In the genomic region with DNA sequence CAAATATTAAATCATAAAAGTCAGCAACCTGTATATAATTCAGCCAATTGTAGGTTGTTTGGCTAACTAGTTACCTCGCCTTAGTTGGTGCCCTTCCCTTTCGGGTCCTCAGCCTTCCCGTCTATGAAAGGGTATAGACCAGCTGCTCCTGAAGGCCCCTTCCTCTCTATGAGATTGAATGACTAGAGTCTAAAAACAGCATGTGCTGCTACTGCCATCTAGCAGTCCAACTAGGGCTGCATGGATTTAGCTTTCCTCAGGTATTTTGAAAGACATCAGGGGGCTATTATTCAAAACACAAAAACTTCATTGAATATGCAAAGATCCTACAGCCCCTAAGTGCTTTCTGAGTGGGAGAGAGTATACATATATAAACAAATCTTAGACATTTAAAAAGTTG, we compare ENCODE assay signal across 8 cellular contexts.
A peak's percentile ranks its signal among the peaks of the same experiment; 100 is the strongest.
DNase-seq lines count a peak whose midpoint lies in the region; ATAC-seq and TF ChIP-seq lines count a peak whose summit lies in the region.

No MANE protein-coding gene starts in this region.

- peaks cover 4% of the 10 kb centered on the region for H3K36me3 Mint-ChIP-seq in nephron progenitor cell (ENCODE audit: low read depth)

- DNase-seq in GM13977 (ENCODE audit: low spot score) (no peak), NCI-H2081 (lab: John Stamatoyannopoulos, UW) (peak; percentile 40 to 70), astrocyte of the spinal cord (ENCODE audit: low read depth, low spot score) (peak; percentile 21), nephron progenitor cell (peak; percentile 24), NK-92 (lab: John Stamatoyannopoulos, UW; ENCODE audit: unreplicated experiment) (no peak), epidermal melanocyte (ENCODE audit: insufficient read length, low spot score) (no peak)
- no peak for DNase-seq in activated CD4-positive, alpha-beta T cell treated with anti-CD3 and anti-CD28 coated beads, Interleukin-2, amount 50 U/mL, for 4 hours

- no peak overlapping the region for H3K4me3 Mint-ChIP-seq in nephron progenitor cell

- peaks cover 36% of the 10 kb centered on the region for H3K4me1 Mint-ChIP-seq in nephron progenitor cell

- H3K27me3 Mint-ChIP-seq in nephron progenitor cell (ENCODE audit: low read depth, poor library complexity) = peaks cover 13% of the 10 kb centered on the region

- in situ Hi-C loops in GM13977 (cut with MboI; ENCODE audit: low pct_unique_long_range_greater_than_20kb, low sequenced_read_pairs, unreplicated experiment) = loop anchor here (10.0 kb wide), 1 partner anchor 534 kb away; no protein-coding TSS in a partner anchor
- in situ Hi-C loops in astrocyte of the spinal cord (cut with HindIII; ENCODE audit: low sequenced_read_pairs) = no loop called here

- peak; percentile 72 for TF ChIP-seq CTCF in GM13977 (IDR thresholded peaks at IDR 0.05; ENCODE audit: extremely low read depth, insufficient read depth, missing control alignments)
- peak; percentile 70 for TF ChIP-seq CTCF in astrocyte of the spinal cord (IDR thresholded peaks at IDR 0.05; ENCODE audit: low read depth, low read length)
- TF ChIP-seq CTCF in nephron progenitor cell (IDR thresholded peaks at IDR 0.05) = peak; percentile 72

- no peak for ATAC-seq in HG02870 (IDR thresholded peaks at IDR 0.05; ENCODE audit: unreplicated experiment)

- peaks cover 9% of the 10 kb centered on the region for H3K9me3 Mint-ChIP-seq in nephron progenitor cell

- H3K27ac Mint-ChIP-seq in nephron progenitor cell = no peak overlapping the region

- H3K4me3 ChIP-seq in astrocyte of the spinal cord (ENCODE audit: low read depth, low read length) = no peak overlapping the region

Comparison
In these comparisons a context has a peak if more than half of its experiments do, and no peak if none do; other contexts are left out.
1. DNase-seq: peak in NCI-H2081 (2 of 2), astrocyte of the spinal cord (single experiment) and nephron progenitor cell (single experiment); none in GM13977 (single experiment), NK-92 (single experiment), epidermal melanocyte (single experiment) and activated CD4-positive, alpha-beta T cell treated with anti-CD3 and anti-CD28 coated beads, Interleukin-2, amount 50 U/mL, for 4 hours (0 of 2).
2. Peak in every context shown above with its lines, with median percentiles within 50 percentile points of each other: CTCF ChIP-seq.